1 cellular context compared by ENCODE assay signal in the genomic region with DNA sequence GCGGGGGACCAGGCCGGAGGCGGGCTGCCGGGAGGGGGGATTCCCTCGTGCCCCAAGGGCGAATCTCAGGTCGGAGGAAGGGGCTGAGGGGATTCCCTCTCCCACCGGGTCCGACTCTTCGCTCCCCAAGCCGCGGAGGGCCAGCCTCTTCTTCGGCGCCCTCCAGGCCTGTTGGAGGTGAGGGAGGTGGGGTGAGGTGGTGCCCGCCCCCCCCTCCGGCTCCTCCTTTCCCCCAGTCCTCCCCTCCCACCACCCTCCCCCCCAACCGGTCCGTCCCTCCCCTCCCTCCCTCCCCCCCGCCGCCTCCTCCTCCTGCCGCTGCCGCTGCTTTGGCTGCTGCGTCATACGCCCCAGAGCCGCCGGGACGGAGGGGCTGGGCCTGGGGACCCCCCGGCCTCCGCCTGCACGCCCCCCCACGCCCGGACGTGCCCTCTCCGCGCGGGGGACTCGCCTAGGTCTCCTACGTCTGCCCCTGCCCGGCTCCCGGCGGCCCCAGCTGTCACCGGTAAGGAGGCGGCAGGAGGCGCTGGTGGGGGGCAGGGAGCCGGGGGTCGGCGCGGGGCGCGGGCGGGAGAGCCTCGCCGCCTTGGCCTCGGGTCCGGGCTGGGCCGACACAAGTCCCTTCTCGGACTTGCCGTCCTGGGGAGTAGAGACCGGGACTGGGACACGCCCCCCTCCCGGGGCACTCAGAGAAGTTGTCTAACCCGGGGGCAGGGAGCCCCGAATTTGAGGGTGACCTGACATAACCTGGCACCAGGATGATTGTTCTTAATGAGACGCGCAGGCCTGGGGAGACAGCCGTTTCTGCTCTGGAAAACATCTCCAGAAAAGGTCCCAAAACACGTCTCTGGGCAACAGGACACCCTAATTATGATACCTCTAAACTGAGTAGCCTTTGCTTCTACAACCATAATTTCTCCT.
TF ChIP-seq lines count a peak whose summit lies in the region.

A gene (plus strand): TSS at position 304 of the 921 bp plus-strand sequence. CDS start 1,250 bp downstream, outside the sequence.

TF ChIP-seq in HepG2, 621 proteins besides CTCF, POLR2A, EP300 and RAD21 (continued from another document and continues in another):
- TF ChIP-seq TCF12 (IDR thresholded peaks at IDR 0.05) = no peak
- no peak for TF ChIP-seq TCF12 (CRISPR knock-in tag; IDR thresholded peaks at IDR 0.05)
- TF ChIP-seq ARNT (IDR thresholded peaks at IDR 0.05) = no peak
- no peak for TF ChIP-seq SP140L (CRISPR knock-in tag; IDR thresholded peaks at IDR 0.05; ENCODE audit: borderline replicate concordance)
- TF ChIP-seq ZNF569 (CRISPR knock-in tag; IDR thresholded peaks at IDR 0.05; ENCODE audit: borderline replicate concordance) = no peak
- TF ChIP-seq CBFB (CRISPR knock-in tag; IDR thresholded peaks at IDR 0.05) = no peak
- peak; percentile 69 for TF ChIP-seq ERF (CRISPR knock-in tag; IDR thresholded peaks at IDR 0.05)
- peak; percentile 19; the same call in 1 of the 2 replicates for TF ChIP-seq BHLHE40 (IDR thresholded peaks at IDR 0.05; ENCODE audit: low read length)
- TF ChIP-seq MIER3 (CRISPR knock-in tag; IDR thresholded peaks at IDR 0.05; ENCODE audit: borderline replicate concordance) = no peak
- TF ChIP-seq ZNF557 (CRISPR knock-in tag; IDR thresholded peaks at IDR 0.05) = no peak
- TF ChIP-seq NFIB (CRISPR knock-in tag; IDR thresholded peaks at IDR 0.05; ENCODE audit: borderline replicate concordance) = no peak
- no peak for TF ChIP-seq ZNF335 (CRISPR knock-in tag; IDR thresholded peaks at IDR 0.05)
- TF ChIP-seq ZNF207 (IDR thresholded peaks at IDR 0.05; ENCODE audit: borderline replicate concordance) = no peak
- no peak for TF ChIP-seq ZNF776 (CRISPR knock-in tag; IDR thresholded peaks at IDR 0.05)
- no peak for TF ChIP-seq ZNF333 (CRISPR knock-in tag; IDR thresholded peaks at IDR 0.05; ENCODE audit: borderline replicate concordance)
- TF ChIP-seq, protein P1, sequence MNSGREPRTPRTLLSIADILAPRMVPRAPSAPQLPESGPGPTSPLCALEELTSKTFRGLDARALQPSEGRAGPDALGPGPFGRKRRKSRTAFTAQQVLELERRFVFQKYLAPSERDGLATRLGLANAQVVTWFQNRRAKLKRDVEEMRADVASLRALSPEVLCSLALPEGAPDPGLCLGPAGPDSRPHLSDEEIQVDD (CRISPR knock-in tag; IDR thresholded peaks at IDR 0.05; ENCODE audit: borderline replicate concordance) = no peak
- TF ChIP-seq ZNF556 (CRISPR knock-in tag; IDR thresholded peaks at IDR 0.05; ENCODE audit: borderline replicate concordance) = no peak
- TF ChIP-seq, protein P2, sequence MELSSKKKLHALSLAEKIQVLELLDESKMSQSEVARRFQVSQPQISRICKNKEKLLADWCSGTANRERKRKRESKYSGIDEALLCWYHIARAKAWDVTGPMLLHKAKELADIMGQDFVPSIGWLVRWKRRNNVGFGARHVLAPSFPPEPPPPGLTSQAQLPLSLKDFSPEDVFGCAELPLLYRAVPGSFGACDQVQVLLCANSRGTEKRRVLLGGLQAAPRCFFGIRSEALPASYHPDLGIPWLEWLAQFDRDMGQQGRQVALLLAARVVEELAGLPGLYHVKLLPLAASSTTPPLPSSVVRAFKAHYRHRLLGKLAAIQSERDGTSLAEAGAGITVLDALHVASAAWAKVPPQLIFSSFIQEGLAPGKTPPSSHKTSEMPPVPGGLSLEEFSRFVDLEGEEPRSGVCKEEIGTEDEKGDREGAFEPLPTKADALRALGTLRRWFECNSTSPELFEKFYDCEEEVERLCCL (CRISPR knock-in tag; IDR thresholded peaks at IDR 0.05; ENCODE audit: borderline replicate concordance) = no peak
- TF ChIP-seq PHF20 (CRISPR knock-in tag; IDR thresholded peaks at IDR 0.05) = no peak
- TF ChIP-seq SALL1 (CRISPR knock-in tag; IDR thresholded peaks at IDR 0.05) = peak; percentile 41; the same call in 1 of the 2 replicates
- 0 out of 2 replicates have a peak, but pooled peaks have one; percentile 50 for TF ChIP-seq ARHGAP35 (CRISPR knock-in tag; IDR thresholded peaks at IDR 0.05; ENCODE audit: borderline replicate concordance)
- TF ChIP-seq ZNF326 (CRISPR knock-in tag; IDR thresholded peaks at IDR 0.05; ENCODE audit: borderline replicate concordance) = no peak
- TF ChIP-seq ATF1 (CRISPR knock-in tag; IDR thresholded peaks at IDR 0.05) = no peak
- TF ChIP-seq SKI (IDR thresholded peaks at IDR 0.05; ENCODE audit: partially characterized antibody) = peak; percentile 13
- no peak for TF ChIP-seq SRSF9 (IDR thresholded peaks at IDR 0.05; ENCODE audit: borderline replicate concordance, insufficient read depth, low read depth, low read length, poor library complexity, severe bottlenecking)
- TF ChIP-seq, protein P3, sequence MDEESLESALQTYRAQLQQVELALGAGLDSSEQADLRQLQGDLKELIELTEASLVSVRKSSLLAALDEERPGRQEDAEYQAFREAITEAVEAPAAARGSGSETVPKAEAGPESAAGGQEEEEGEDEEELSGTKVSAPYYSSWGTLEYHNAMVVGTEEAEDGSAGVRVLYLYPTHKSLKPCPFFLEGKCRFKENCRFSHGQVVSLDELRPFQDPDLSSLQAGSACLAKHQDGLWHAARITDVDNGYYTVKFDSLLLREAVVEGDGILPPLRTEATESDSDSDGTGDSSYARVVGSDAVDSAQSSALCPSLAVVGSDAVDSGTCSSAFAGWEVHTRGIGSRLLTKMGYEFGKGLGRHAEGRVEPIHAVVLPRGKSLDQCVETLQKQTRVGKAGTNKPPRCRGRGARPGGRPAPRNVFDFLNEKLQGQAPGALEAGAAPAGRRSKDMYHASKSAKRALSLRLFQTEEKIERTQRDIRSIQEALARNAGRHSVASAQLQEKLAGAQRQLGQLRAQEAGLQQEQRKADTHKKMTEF (CRISPR knock-in tag; IDR thresholded peaks at IDR 0.05) = peak; percentile 22; the same call in 1 of the 2 replicates
- TF ChIP-seq JUNB (CRISPR knock-in tag; IDR thresholded peaks at IDR 0.05; ENCODE audit: borderline replicate concordance) = no peak
- TF ChIP-seq KDM6A (CRISPR knock-in tag; IDR thresholded peaks at IDR 0.05; ENCODE audit: low read depth) = no peak
- TF ChIP-seq, protein P4, sequence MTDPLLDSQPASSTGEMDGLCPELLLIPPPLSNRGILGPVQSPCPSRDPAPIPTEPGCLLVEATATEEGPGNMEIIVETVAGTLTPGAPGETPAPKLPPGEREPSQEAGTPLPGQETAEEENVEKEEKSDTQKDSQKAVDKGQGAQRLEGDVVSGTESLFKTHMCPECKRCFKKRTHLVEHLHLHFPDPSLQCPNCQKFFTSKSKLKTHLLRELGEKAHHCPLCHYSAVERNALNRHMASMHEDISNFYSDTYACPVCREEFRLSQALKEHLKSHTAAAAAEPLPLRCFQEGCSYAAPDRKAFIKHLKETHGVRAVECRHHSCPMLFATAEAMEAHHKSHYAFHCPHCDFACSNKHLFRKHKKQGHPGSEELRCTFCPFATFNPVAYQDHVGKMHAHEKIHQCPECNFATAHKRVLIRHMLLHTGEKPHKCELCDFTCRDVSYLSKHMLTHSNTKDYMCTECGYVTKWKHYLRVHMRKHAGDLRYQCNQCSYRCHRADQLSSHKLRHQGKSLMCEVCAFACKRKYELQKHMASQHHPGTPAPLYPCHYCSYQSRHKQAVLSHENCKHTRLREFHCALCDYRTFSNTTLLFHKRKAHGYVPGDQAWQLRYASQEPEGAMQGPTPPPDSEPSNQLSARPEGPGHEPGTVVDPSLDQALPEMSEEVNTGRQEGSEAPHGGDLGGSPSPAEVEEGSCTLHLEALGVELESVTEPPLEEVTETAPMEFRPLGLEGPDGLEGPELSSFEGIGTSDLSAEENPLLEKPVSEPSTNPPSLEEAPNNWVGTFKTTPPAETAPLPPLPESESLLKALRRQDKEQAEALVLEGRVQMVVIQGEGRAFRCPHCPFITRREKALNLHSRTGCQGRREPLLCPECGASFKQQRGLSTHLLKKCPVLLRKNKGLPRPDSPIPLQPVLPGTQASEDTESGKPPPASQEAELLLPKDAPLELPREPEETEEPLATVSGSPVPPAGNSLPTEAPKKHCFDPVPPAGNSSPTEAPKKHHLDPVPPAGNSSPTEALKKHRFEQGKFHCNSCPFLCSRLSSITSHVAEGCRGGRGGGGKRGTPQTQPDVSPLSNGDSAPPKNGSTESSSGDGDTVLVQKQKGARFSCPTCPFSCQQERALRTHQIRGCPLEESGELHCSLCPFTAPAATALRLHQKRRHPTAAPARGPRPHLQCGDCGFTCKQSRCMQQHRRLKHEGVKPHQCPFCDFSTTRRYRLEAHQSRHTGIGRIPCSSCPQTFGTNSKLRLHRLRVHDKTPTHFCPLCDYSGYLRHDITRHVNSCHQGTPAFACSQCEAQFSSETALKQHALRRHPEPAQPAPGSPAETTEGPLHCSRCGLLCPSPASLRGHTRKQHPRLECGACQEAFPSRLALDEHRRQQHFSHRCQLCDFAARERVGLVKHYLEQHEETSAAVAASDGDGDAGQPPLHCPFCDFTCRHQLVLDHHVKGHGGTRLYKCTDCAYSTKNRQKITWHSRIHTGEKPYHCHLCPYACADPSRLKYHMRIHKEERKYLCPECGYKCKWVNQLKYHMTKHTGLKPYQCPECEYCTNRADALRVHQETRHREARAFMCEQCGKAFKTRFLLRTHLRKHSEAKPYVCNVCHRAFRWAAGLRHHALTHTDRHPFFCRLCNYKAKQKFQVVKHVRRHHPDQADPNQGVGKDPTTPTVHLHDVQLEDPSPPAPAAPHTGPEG (CRISPR knock-in tag; IDR thresholded peaks at IDR 0.05) = no peak
- no peak for TF ChIP-seq GPN1 (CRISPR knock-in tag; IDR thresholded peaks at IDR 0.05; ENCODE audit: borderline replicate concordance)
- no peak for TF ChIP-seq ZNF703 (CRISPR knock-in tag; IDR thresholded peaks at IDR 0.05; ENCODE audit: borderline replicate concordance)
- peak; percentile 41; the same call in 1 of the 2 replicates for TF ChIP-seq TBX2 (CRISPR knock-in tag; IDR thresholded peaks at IDR 0.05; ENCODE audit: borderline replicate concordance)
- TF ChIP-seq ZNF431 (CRISPR knock-in tag; IDR thresholded peaks at IDR 0.05; ENCODE audit: borderline replicate concordance, low read depth) = no peak
- TF ChIP-seq, protein P5, sequence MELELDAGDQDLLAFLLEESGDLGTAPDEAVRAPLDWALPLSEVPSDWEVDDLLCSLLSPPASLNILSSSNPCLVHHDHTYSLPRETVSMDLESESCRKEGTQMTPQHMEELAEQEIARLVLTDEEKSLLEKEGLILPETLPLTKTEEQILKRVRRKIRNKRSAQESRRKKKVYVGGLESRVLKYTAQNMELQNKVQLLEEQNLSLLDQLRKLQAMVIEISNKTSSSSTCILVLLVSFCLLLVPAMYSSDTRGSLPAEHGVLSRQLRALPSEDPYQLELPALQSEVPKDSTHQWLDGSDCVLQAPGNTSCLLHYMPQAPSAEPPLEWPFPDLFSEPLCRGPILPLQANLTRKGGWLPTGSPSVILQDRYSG (CRISPR knock-in tag; IDR thresholded peaks at IDR 0.05) = no peak
- no peak for TF ChIP-seq SNRNP70 (IDR thresholded peaks at IDR 0.05; ENCODE audit: low read depth, low read length)
- TF ChIP-seq, protein P6, sequence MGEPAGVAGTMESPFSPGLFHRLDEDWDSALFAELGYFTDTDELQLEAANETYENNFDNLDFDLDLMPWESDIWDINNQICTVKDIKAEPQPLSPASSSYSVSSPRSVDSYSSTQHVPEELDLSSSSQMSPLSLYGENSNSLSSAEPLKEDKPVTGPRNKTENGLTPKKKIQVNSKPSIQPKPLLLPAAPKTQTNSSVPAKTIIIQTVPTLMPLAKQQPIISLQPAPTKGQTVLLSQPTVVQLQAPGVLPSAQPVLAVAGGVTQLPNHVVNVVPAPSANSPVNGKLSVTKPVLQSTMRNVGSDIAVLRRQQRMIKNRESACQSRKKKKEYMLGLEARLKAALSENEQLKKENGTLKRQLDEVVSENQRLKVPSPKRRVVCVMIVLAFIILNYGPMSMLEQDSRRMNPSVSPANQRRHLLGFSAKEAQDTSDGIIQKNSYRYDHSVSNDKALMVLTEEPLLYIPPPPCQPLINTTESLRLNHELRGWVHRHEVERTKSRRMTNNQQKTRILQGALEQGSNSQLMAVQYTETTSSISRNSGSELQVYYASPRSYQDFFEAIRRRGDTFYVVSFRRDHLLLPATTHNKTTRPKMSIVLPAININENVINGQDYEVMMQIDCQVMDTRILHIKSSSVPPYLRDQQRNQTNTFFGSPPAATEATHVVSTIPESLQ (CRISPR knock-in tag; conservative IDR thresholded peaks at IDR 0.05) = no peak
- TF ChIP-seq, protein P7, sequence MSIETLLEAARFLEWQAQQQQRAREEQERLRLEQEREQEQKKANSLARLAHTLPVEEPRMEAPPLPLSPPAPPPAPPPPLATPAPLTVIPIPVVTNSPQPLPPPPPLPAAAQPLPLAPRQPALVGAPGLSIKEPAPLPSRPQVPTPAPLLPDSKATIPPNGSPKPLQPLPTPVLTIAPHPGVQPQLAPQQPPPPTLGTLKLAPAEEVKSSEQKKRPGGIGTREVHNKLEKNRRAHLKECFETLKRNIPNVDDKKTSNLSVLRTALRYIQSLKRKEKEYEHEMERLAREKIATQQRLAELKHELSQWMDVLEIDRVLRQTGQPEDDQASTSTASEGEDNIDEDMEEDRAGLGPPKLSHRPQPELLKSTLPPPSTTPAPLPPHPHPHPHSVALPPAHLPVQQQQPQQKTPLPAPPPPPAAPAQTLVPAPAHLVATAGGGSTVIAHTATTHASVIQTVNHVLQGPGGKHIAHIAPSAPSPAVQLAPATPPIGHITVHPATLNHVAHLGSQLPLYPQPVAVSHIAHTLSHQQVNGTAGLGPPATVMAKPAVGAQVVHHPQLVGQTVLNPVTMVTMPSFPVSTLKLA (IDR thresholded peaks at IDR 0.05) = no peak
- TF ChIP-seq ZNF33B (CRISPR knock-in tag; IDR thresholded peaks at IDR 0.05) = no peak
- TF ChIP-seq, protein P8, sequence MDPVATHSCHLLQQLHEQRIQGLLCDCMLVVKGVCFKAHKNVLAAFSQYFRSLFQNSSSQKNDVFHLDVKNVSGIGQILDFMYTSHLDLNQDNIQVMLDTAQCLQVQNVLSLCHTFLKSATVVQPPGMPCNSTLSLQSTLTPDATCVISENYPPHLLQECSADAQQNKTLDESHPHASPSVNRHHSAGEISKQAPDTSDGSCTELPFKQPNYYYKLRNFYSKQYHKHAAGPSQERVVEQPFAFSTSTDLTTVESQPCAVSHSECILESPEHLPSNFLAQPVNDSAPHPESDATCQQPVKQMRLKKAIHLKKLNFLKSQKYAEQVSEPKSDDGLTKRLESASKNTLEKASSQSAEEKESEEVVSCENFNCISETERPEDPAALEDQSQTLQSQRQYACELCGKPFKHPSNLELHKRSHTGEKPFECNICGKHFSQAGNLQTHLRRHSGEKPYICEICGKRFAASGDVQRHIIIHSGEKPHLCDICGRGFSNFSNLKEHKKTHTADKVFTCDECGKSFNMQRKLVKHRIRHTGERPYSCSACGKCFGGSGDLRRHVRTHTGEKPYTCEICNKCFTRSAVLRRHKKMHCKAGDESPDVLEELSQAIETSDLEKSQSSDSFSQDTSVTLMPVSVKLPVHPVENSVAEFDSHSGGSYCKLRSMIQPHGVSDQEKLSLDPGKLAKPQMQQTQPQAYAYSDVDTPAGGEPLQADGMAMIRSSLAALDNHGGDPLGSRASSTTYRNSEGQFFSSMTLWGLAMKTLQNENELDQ (CRISPR knock-in tag; IDR thresholded peaks at IDR 0.05; ENCODE audit: borderline replicate concordance) = no peak
- TF ChIP-seq HNRNPK (IDR thresholded peaks at IDR 0.05; ENCODE audit: low read depth, low read length, poor library complexity, severe bottlenecking) = peak; percentile 82
- TF ChIP-seq, protein P9, sequence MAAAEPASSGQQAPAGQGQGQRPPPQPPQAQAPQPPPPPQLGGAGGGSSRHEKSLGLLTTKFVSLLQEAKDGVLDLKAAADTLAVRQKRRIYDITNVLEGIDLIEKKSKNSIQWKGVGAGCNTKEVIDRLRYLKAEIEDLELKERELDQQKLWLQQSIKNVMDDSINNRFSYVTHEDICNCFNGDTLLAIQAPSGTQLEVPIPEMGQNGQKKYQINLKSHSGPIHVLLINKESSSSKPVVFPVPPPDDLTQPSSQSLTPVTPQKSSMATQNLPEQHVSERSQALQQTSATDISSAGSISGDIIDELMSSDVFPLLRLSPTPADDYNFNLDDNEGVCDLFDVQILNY (CRISPR knock-in tag; conservative IDR thresholded peaks at IDR 0.05) = no peak
